17 cellular contexts compared by ENCODE assay signal in the genomic region with DNA sequence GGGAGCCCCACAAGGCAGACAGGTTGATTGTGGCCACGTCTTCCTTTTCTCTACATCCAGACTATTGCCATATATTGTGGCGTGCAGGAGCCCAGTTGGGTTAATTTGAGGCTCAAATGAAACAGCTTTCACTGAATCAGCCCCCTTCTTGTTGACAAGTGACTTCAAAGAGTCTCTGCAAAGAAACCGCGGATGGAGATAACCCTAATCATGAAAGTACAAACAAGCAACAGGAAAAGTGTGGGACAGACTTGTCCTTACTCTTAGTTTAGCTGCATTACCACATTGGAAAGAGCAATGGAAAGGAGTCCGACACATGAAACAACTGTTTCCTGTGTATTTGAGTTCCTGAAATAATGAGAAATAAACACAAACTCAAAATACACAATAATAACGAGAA. TPM values are rescaled to one million over a fixed set of nuclear protein-coding genes. Genes with fewer than 3 reads are reported as not detected.
DNase-seq lines count a peak whose midpoint lies in the region; ATAC-seq, FAIRE-seq and TF ChIP-seq lines count a peak whose summit lies in the region.
"Had no signal": no experiment of that assay in that cellular context is flagged by ENCODE, and none has a peak within 500 bp of the region (broad histone marks: within the 10 kb centered on the region; RNA-seq: fewer than 3 reads in every experiment).

No MANE protein-coding gene starts in this region.

- no peak overlapping the region for H3K14ac ChIP-seq in mesenchymal stem cell (ENCODE audit: low read length in 2 of 2)

- H3K27me3 Mint-ChIP-seq in T-helper 17 cell = peaks cover 29% of the 10 kb centered on the region

- no peak overlapping the region for H2BK15ac ChIP-seq in mesenchymal stem cell (ENCODE audit: low read depth, poor library complexity, severe bottlenecking)

- no peak for TF ChIP-seq POLR2A in K562 (conservative IDR thresholded peaks at IDR 0.05)

- H3K23ac ChIP-seq in mesenchymal stem cell (ENCODE audit: low read length in 2 of 2) = no peak overlapping the region

- H3K27ac Mint-ChIP-seq in T-helper 17 cell = no peak overlapping the region
- H3K27ac Mint-ChIP-seq: CD14-positive monocyte; CD8-positive, alpha-beta T cell had no signal

- peaks cover 12% of the 10 kb centered on the region for H3K36me3 Mint-ChIP-seq in T-helper 17 cell (ENCODE audit: low read depth)
- H3K36me3 Mint-ChIP-seq: CD14-positive monocyte; CD8-positive, alpha-beta T cell had no signal

- H3K27me3 ChIP-seq in K562 (ENCODE audit: control insufficient read depth in 2 of 2, insufficient read depth in 2 of 2, low read length in 2 of 2) = peaks cover 0 to 8% of the 10 kb centered on the region in 2 experiments; a peak in 2 of 5 replicates
- peaks cover 0 to 18% of the 10 kb centered on the region in 2 experiments for H3K27me3 ChIP-seq in mesenchymal stem cell (ENCODE audit: control insufficient read depth in 1 of 2, insufficient read depth in 1 of 2, low read length in 2 of 2)
- H3K27me3 ChIP-seq in osteoblast (ENCODE audit: insufficient read depth, low read length) = no peaks in the 10 kb centered on the region

- TF ChIP-seq RAD21 in K562 (CRISPR knock-in tag; conservative IDR thresholded peaks at IDR 0.05 in 1 of 2, IDR thresholded peaks at IDR 0.05 in 1 of 2) = no peak

- H3K79me1 ChIP-seq in mesenchymal stem cell (replicated peaks; ENCODE audit: low read length, poor library complexity, severe bottlenecking) = no peaks in the 10 kb centered on the region

- no peak overlapping the region for H3K4ac ChIP-seq in mesenchymal stem cell (ENCODE audit: low read depth in 1 of 2, low read length in 2 of 2)

- intact Hi-C loops in K562 (cut with micrococcal nuclease) = no loop called here

- H3K4me1 ChIP-seq in K562 (replicated peaks in 1 of 2; ENCODE audit: control insufficient read depth in 2 of 2, insufficient read depth in 2 of 2, low read length in 2 of 2) = peaks cover 9 to 21% of the 10 kb centered on the region in 2 experiments
- H3K4me1 ChIP-seq in mesenchymal stem cell (ENCODE audit: control insufficient read depth, insufficient read depth, low read depth, low read length) = peaks cover 25% of the 10 kb centered on the region
- H3K4me1 ChIP-seq in osteoblast (ENCODE audit: insufficient read depth, low read length) = peaks cover 18% of the 10 kb centered on the region

- H4K20me1 ChIP-seq in K562 (replicated peaks; ENCODE audit: control insufficient read depth, insufficient read depth, low read length) (no peaks in the 10 kb centered on the region), osteoblast (ENCODE audit: insufficient read depth, low read length) (no peaks in the 10 kb centered on the region)

- BruUV-seq in K562 (replicated peaks; lab: Mats Ljungman, UMichigan) = no TSS peak

- 2% methylated on average over 6 of the region's 6 CpGs for WGBS in K562 (ENCODE audit: insufficient coverage, low coverage, missing lambda C conversion rate)
- 94% methylated on average over 3 of the region's 6 CpGs for WGBS in mesenchymal stem cell

- H2BK120ac ChIP-seq in mesenchymal stem cell (ENCODE audit: low read depth, low read length) = no peak overlapping the region

- H2AK5ac ChIP-seq in mesenchymal stem cell (ENCODE audit: low read length, severe bottlenecking) = peak overlapping the region; percentile 16

- H2AFZ ChIP-seq in K562 (ENCODE audit: low read depth, low read length) (peak overlapping the region; percentile 75), mesenchymal stem cell (ENCODE audit: low read depth, low read length) (no peak overlapping the region), osteoblast (ENCODE audit: low read length) (no peak overlapping the region)

- no peaks in the 10 kb centered on the region for H3K9me3 ChIP-seq in T-helper 17 cell (ENCODE audit: control insufficient read depth, low read length, poor library complexity, severe bottlenecking)
- H3K9me3 ChIP-seq in K562 (replicated peaks; ENCODE audit: control insufficient read depth, insufficient read depth, low read depth, low read length) = no peaks in the 10 kb centered on the region
- no peaks in the 10 kb centered on the region for H3K9me3 ChIP-seq in mesenchymal stem cell (ENCODE audit: control insufficient read depth, low read length)
- H3K9me3 ChIP-seq in osteoblast (ENCODE audit: low read depth, low read length) = no peaks in the 10 kb centered on the region
- H3K9me3 ChIP-seq: A549, Caco-2 had no signal

- H3K4me2 ChIP-seq in K562 (ENCODE audit: insufficient read depth, low read length) = peak overlapping the region; percentile 41
- no peak overlapping the region for H3K4me2 ChIP-seq in mesenchymal stem cell (ENCODE audit: low read length, poor library complexity, severe bottlenecking)
- no peak overlapping the region for H3K4me2 ChIP-seq in osteoblast (ENCODE audit: insufficient read depth, low read length)
- H3K4me2 ChIP-seq: A549 had no signal

- no peaks in the 10 kb centered on the region for H3K9me1 ChIP-seq in K562 (ENCODE audit: control insufficient read depth, insufficient read depth, low read length)

- in situ Hi-C loops in K562 (cut with MboI) = no loop called here

- H4K8ac ChIP-seq in mesenchymal stem cell (ENCODE audit: low read length) = no peak overlapping the region

- CTCF ChIA-PET in K562 (lab: Yijun Ruan, JAX; ENCODE audit: low intra/inter-chr PET ratio) = no interaction called here

- TF ChIP-seq CTCF in K562 (IDR thresholded peaks at IDR 0.05 in 2 of 3, conservative IDR thresholded peaks at IDR 0.05 in 1 of 3; ENCODE audit: insufficient read depth in 2 of 3, low read depth in 1 of 3, low read length in 3 of 3) (no peak), osteoblast (IDR thresholded peaks at IDR 0.05; ENCODE audit: extremely low read depth, low read depth, low read length) (no peak)

- H3K27ac ChIP-seq in K562 (ENCODE audit: extremely low read depth, low read depth, low read length) (no peak overlapping the region), mesenchymal stem cell (ENCODE audit: low read length, poor library complexity, severe bottlenecking) (no peak overlapping the region), osteoblast (ENCODE audit: low read depth, low read length) (no peak overlapping the region)
- H3K27ac ChIP-seq: A549, HL-60 had no signal

- DNase-seq in OCI-M1 (lab: John Stamatoyannopoulos, UW) = peak; percentile 81
- DNase-seq in T-helper 17 cell = no peak
- DNase-seq in K562 (ENCODE audit: extremely low read depth in 1 of 4, low spot score in 3 of 4) = peak in 2 of 4 experiments; percentile 72 to 75
- no peak for DNase-seq in mesenchymal stem cell
- DNase-seq in NCI-H1694 treated with DMSO at 0.1 percent for 48 hours (lab: John Stamatoyannopoulos, UW) = no peak
- DNase-seq in NCI-H2029 treated with DMSO at 0.1 percent for 48 hours (lab: John Stamatoyannopoulos, UW) = no peak
- DNase-seq in osteoblast (ENCODE audit: insufficient read length, low spot score, missing footprints) = no peak
- DNase-seq: Caco-2; CD8-positive, alpha-beta T cell; DND-41; GDM1 had no signal

- H3K36me3 ChIP-seq in K562 (ENCODE audit: control insufficient read depth, insufficient read depth, low read length) (no peaks in the 10 kb centered on the region), mesenchymal stem cell (ENCODE audit: control insufficient read depth in 1 of 2, insufficient read depth in 2 of 2, low read depth in 1 of 2, low read length in 2 of 2) (no peaks in the 10 kb centered on the region), osteoblast (ENCODE audit: insufficient read depth, low read length) (no peaks in the 10 kb centered on the region)

- H2BK12ac ChIP-seq in mesenchymal stem cell (ENCODE audit: low read length in 2 of 2) = no peak overlapping the region

- no peak overlapping the region for H4K91ac ChIP-seq in mesenchymal stem cell (ENCODE audit: low read length)

- H3K18ac ChIP-seq in mesenchymal stem cell (ENCODE audit: low read depth in 1 of 2, low read length in 2 of 2) = no peak overlapping the region

- H2BK5ac ChIP-seq in mesenchymal stem cell (ENCODE audit: low read depth, low read length, poor library complexity, severe bottlenecking) = no peak overlapping the region

- peak overlapping the region; percentile 26 for H3K4me3 Mint-ChIP-seq in T-helper 17 cell
- H3K4me3 Mint-ChIP-seq: CD14-positive monocyte; CD8-positive, alpha-beta T cell had no signal

- peak; percentile 49; the same call in 1 of the 2 replicates for TF ChIP-seq EP300 in K562 (IDR thresholded peaks at IDR 0.05; ENCODE audit: low read length)

- H3K9ac ChIP-seq in K562 (ENCODE audit: insufficient read depth in 1 of 2, low read depth in 2 of 2, low read length in 2 of 2) (no peak overlapping the region), mesenchymal stem cell (ENCODE audit: low read length) (no peak overlapping the region)

- H3K79me2 ChIP-seq in K562 (ENCODE audit: control insufficient read depth, insufficient read depth, low read length) (no peaks in the 10 kb centered on the region), osteoblast (ENCODE audit: insufficient read depth, low read length) (no peaks in the 10 kb centered on the region)

- ATAC-seq in T-helper 17 cell = no peak
- ATAC-seq in K562 = peak; percentile 46
- ATAC-seq: A549; CD8-positive, alpha-beta T cell; HCT116 had no signal

- POLR2A ChIA-PET in K562 (lab: Yijun Ruan, JAX) = interaction anchor here (1.0 kb wide), 1 partner anchor 15 kb away, joined by 3 read pairs; no protein-coding TSS in a partner anchor

- peaks cover 13% of the 10 kb centered on the region for H3K4me1 Mint-ChIP-seq in T-helper 17 cell

- H3K4me3 ChIP-seq in K562 = no peak overlapping the region
- no peak overlapping the region for H3K4me3 ChIP-seq in mesenchymal stem cell (ENCODE audit: insufficient read depth in 1 of 2, low read depth in 1 of 2, low read length in 2 of 2)
- H3K4me3 ChIP-seq in osteoblast (ENCODE audit: insufficient read depth, low read length) = no peak overlapping the region
- H3K4me3 ChIP-seq: A549 had no signal

- FAIRE-seq in K562 (lab: Jason Lieb, UNC) = peak; percentile 82
- FAIRE-seq: A549, GM12892, H54 had no signal

RNA-seq across cellular contexts. Expression of a gene that starts 3.3 kb away (rescaled TPM):
- total RNA-seq in T-helper 17 cell (10 to 100 TPM in 1 of 2 donors, 1 to 10 TPM in 1; 2.8 to 54.0 TPM), K562 (2014; rRNA removed) (not detected in 2 replicates), K562 (2014; rRNA removed; fragmentation: Illumina TruSeq; extraction: Trizol) (not detected in 2 replicates), K562 (2015; rRNA removed; fragmentation: Illumina TruSeq; extraction: Trizol) (not detected in 2 replicates), K562 (2021) (not detected in 2 replicates), osteoblast (not detected in 2 replicates)
- not detected in 2 replicates for total RNA-seq in K562 (2011; cell fraction: chromatin; rRNA removed; ENCODE audit: low replicate concordance)
- not detected in 2 replicates for total RNA-seq in K562 (2011; cell fraction: nucleolus; rRNA removed)
- not detected in 2 replicates for total RNA-seq in K562 (2011; cell fraction: nucleoplasm; rRNA removed)
- polyA plus RNA-seq in K562 (2011; rRNA removed) (0.31 TPM in 1 of 2 replicates, not detected in the other), K562 (2014; fragmentation: Illumina TruSeq; extraction: Trizol) (not detected in 2 replicates), K562 (2014; fragmentation: Nextera tagmentation; extraction: Ambion mirVana) (under 1 TPM; 0.11 to 0.14 TPM), K562 (2014; rRNA removed) (not detected in 2 replicates)
- polyA plus RNA-seq in K562 (2011; cell fraction: cytosol; rRNA removed) = not detected in 2 replicates
- polyA plus RNA-seq in K562 (2011; cell fraction: nucleus; rRNA removed) = not detected in 2 replicates
- polyA plus RNA-seq in K562 (2012) = not detected in 2 replicates
- not detected in 2 replicates for polyA minus RNA-seq in K562 (2011; rRNA and poly(A)+ RNA removed)
- not detected in 2 replicates for polyA minus RNA-seq in K562 (2011; cell fraction: cytosol; rRNA and poly(A)+ RNA removed)
- not detected in 2 replicates for polyA minus RNA-seq in K562 (2011; cell fraction: nucleus; rRNA and poly(A)+ RNA removed)
- 0.08 TPM for polyA plus RNA-seq in mesenchymal stem cell (2013, experiment 1 of 2)
- polyA plus RNA-seq in mesenchymal stem cell (2013, experiment 2 of 2) = 0.03 TPM
- total RNA-seq: CD8-positive, alpha-beta T cell had no signal

RNA-seq across cellular contexts. Expression of a gene that starts 40.7 kb away (rescaled TPM):
- total RNA-seq in T-helper 17 cell = 1 to 10 TPM; 1.2 to 1.6 TPM
- total RNA-seq in K562 (2011; cell fraction: chromatin; rRNA removed; ENCODE audit: low replicate concordance) = 16.3 and 50.5 TPM in 2 replicates
- total RNA-seq in K562 (2011; cell fraction: nucleolus; rRNA removed) = 28.2 and 28.5 TPM in 2 replicates
- total RNA-seq in K562 (2011; cell fraction: nucleoplasm; rRNA removed) = 14.7 and 16.9 TPM in 2 replicates
- total RNA-seq in K562 (2014; rRNA removed) = 6.4 and 7.8 TPM in 2 replicates
- 2.5 and 3.1 TPM in 2 replicates for total RNA-seq in K562 (2014; rRNA removed; fragmentation: Illumina TruSeq; extraction: Trizol)
- 4.3 and 4.9 TPM in 2 replicates for total RNA-seq in K562 (2015; rRNA removed; fragmentation: Illumina TruSeq; extraction: Trizol)
- 14.2 and 14.9 TPM in 2 replicates for total RNA-seq in K562 (2021)
- polyA plus RNA-seq in K562 (2011; rRNA removed) = 4.6 and 5.0 TPM in 2 replicates
- 3.2 and 10.0 TPM in 2 replicates for polyA plus RNA-seq in K562 (2011; cell fraction: cytosol; rRNA removed)
- 10.2 and 21.2 TPM in 2 replicates for polyA plus RNA-seq in K562 (2011; cell fraction: nucleus; rRNA removed)
- 6.1 and 10.3 TPM in 2 replicates for polyA plus RNA-seq in K562 (2012)
- 4.2 and 6.5 TPM in 2 replicates for polyA plus RNA-seq in K562 (2014; fragmentation: Illumina TruSeq; extraction: Trizol)
- polyA plus RNA-seq in K562 (2014; fragmentation: Nextera tagmentation; extraction: Ambion mirVana) = 1 to 10 TPM in 1 of 2 experiments, under 1 TPM in 1; 0.91 to 1.4 TPM
- polyA plus RNA-seq in K562 (2014; rRNA removed) = 7.6 and 7.7 TPM in 2 replicates
- polyA minus RNA-seq in K562 (2011; rRNA and poly(A)+ RNA removed) = 3.8 and 8.1 TPM in 2 replicates
- polyA minus RNA-seq in K562 (2011; cell fraction: cytosol; rRNA and poly(A)+ RNA removed) = 7.7 and 7.8 TPM in 2 replicates
- polyA minus RNA-seq in K562 (2011; cell fraction: nucleus; rRNA and poly(A)+ RNA removed) = 10.2 and 10.9 TPM in 2 replicates
- polyA plus RNA-seq in mesenchymal stem cell (2013, experiment 1 of 2) = 3.9 TPM
- 3.7 TPM for polyA plus RNA-seq in mesenchymal stem cell (2013, experiment 2 of 2)
- 1.2 and 1.4 TPM in 2 replicates for total RNA-seq in osteoblast
- total RNA-seq: Caco-2 had no signal
- polyA plus RNA-seq: CD14-positive monocyte had no signal
